23 cellular contexts compared by ENCODE assay signal in the genomic region with DNA sequence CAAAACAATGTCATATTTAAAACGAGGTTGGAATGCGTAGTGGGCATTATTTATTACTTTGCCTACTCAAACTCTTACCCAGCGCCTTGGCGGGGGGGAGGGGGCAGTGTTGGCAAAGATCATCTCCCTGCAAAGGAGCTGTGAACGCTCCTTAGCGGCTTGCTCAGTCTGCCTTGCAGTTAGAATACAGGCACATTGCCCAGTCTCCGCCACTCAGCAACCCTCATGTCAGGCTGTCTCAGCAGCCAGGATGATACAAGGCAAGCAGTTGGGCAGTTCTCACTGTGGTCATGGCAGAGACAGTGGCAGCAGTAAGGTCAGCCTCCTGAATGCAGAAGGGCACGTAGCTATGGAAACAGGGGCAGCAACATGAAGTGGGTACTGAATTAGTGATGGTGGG.
"Had no signal": no experiment of that assay in that cellular context is flagged by ENCODE, and none has a peak within 500 bp of the region (broad histone marks: within the 10 kb centered on the region; RNA-seq: fewer than 3 reads in every experiment).

No MANE protein-coding gene starts in this region.

- H3K27ac Mint-ChIP-seq: activated CD4-positive, alpha-beta T cell treated with anti-CD3 and anti-CD28 coated beads, Interleukin-2, amount 10 ng/mL, durations not matched to agents 7 days and 5 days; activated CD8-positive, alpha-beta T cell treated with anti-CD3 and anti-CD28 coated beads for 36 hours; activated naive CD4-positive, alpha-beta T cell treated with anti-CD3 and anti-CD28 coated beads, Interleukin-2, amount 50 U/mL, for 72 hours; activated T-helper 17 cell treated with anti-CD3 and anti-CD28 coated beads, Interleukin-2, amount 50 U/mL, for 72 hours; dendritic cell treated with granulocyte-macrophage colony-stimulating factor and Interleukin-4, amounts not matched to agents 40 ng/mL and 50 ng/mL, for 4 days; naive B cell; nephron progenitor cell; progenitor cell of endocrine pancreas; WTC11 had no signal

- ATAC-seq: activated CD8-positive, alpha-beta T cell treated with anti-CD3 and anti-CD28 coated beads for 36 hours; activated naive CD4-positive, alpha-beta T cell treated with anti-CD3 and anti-CD28 coated beads, Interleukin-2, amount 50 U/mL, for 72 hours; activated T-cell treated with anti-CD3 and anti-CD28 coated beads, Interleukin-2, amount 50 U/mL, for 4 hours; activated T-helper 17 cell treated with anti-CD3 and anti-CD28 coated beads, Interleukin-2, amount 50 U/mL, for 72 hours; left lung; lower lobe of right lung; right lobe of liver; WTC11 had no signal

- H3K27me3 ChIP-seq: esophagus squamous epithelium, left lung, ovary, right lobe of liver had no signal

- H3K36me3 Mint-ChIP-seq: activated naive CD4-positive, alpha-beta T cell treated with anti-CD3 and anti-CD28 coated beads, Interleukin-2, amount 50 U/mL, for 72 hours; naive B cell; WTC11 had no signal

- H3K4me1 ChIP-seq: esophagus squamous epithelium, left lung, lower lobe of right lung, right lobe of liver had no signal

- H3K9me3 ChIP-seq: esophagus squamous epithelium, left lung, lower lobe of right lung, ovary, right lobe of liver had no signal

- H3K27ac ChIP-seq: epithelial cell of prostate, esophagus squamous epithelium, left lung, lower lobe of right lung, ovary, right lobe of liver had no signal

- H3K4me1 Mint-ChIP-seq: activated CD4-positive, alpha-beta T cell treated with anti-CD3 and anti-CD28 coated beads, Interleukin-2, amount 10 ng/mL, durations not matched to agents 7 days and 5 days; activated T-helper 17 cell treated with anti-CD3 and anti-CD28 coated beads, Interleukin-2, amount 50 U/mL, for 72 hours; central memory CD8-positive, alpha-beta T cell; naive B cell had no signal

- H3K4me3 ChIP-seq: esophagus squamous epithelium, left lung, lower lobe of right lung, ovary, right lobe of liver had no signal

- H3K27me3 Mint-ChIP-seq: activated CD4-positive, alpha-beta T cell treated with anti-CD3 and anti-CD28 coated beads, Interleukin-2, amount 10 ng/mL, durations not matched to agents 7 days and 5 days; activated CD8-positive, alpha-beta T cell treated with anti-CD3 and anti-CD28 coated beads for 36 hours; central memory CD8-positive, alpha-beta T cell; dendritic cell treated with granulocyte-macrophage colony-stimulating factor and Interleukin-4, amounts not matched to agents 40 ng/mL and 50 ng/mL, for 4 days; naive B cell had no signal

- DNase-seq: activated CD4-positive, alpha-beta T cell treated with anti-CD3 and anti-CD28 coated beads for 1 hour; activated CD4-positive, alpha-beta T cell treated with anti-CD3 and anti-CD28 coated beads, Interleukin-2, amount 10 ng/mL, durations not matched to agents 7 days and 5 days; activated CD8-positive, alpha-beta T cell treated with anti-CD3 and anti-CD28 coated beads for 36 hours; activated T-cell treated with anti-CD3 and anti-CD28 coated beads, Interleukin-2, amount 50 U/mL, for 4 hours; esophagus squamous epithelium; glutamatergic neuron; lower lobe of right lung; naive B cell; nephron progenitor cell; ovary; right lobe of liver; stimulated activated CD4-positive, alpha-beta T cell treated with anti-CD3 and anti-CD28 coated beads, Interleukin-2, amount 100 ng/mL, for 48 hours; stimulated activated naive CD4-positive, alpha-beta T cell treated with Interleukin-2 at 50 U/mL for 16 hours; T-helper 2 cell; trophoblast cell had no signal

- H3K9me3 Mint-ChIP-seq: activated CD4-positive, alpha-beta T cell treated with anti-CD3 and anti-CD28 coated beads, Interleukin-2, amount 10 ng/mL, durations not matched to agents 7 days and 5 days; activated CD8-positive, alpha-beta T cell treated with anti-CD3 and anti-CD28 coated beads for 36 hours; activated naive CD4-positive, alpha-beta T cell treated with anti-CD3 and anti-CD28 coated beads, Interleukin-2, amount 50 U/mL, for 72 hours; activated T-cell treated with anti-CD3 and anti-CD28 coated beads, Interleukin-2, amount 50 U/mL, for 4 hours; dendritic cell treated with granulocyte-macrophage colony-stimulating factor and Interleukin-4, amounts not matched to agents 40 ng/mL and 50 ng/mL, for 4 days; nephron progenitor cell; WTC11 had no signal

- H3K4me3 Mint-ChIP-seq: activated CD4-positive, alpha-beta T cell treated with anti-CD3 and anti-CD28 coated beads, Interleukin-2, amount 10 ng/mL, durations not matched to agents 7 days and 5 days; activated CD8-positive, alpha-beta T cell treated with anti-CD3 and anti-CD28 coated beads for 36 hours; activated T-cell treated with anti-CD3 and anti-CD28 coated beads, Interleukin-2, amount 50 U/mL, for 4 hours; activated T-helper 17 cell treated with anti-CD3 and anti-CD28 coated beads, Interleukin-2, amount 50 U/mL, for 72 hours; central memory CD8-positive, alpha-beta T cell; dendritic cell treated with granulocyte-macrophage colony-stimulating factor and Interleukin-4, amounts not matched to agents 40 ng/mL and 50 ng/mL, for 4 days; naive B cell; nephron progenitor cell; WTC11 had no signal

- H3K36me3 ChIP-seq: esophagus squamous epithelium, left lung, lower lobe of right lung, ovary, right lobe of liver had no signal
